ENCODE assay signal across 2 cellular contexts in genomic region chr4:56410247-56410646, GRCh38.
A peak's percentile ranks its signal among the peaks of the same experiment; 100 is the strongest.
TF ChIP-seq lines count a peak whose summit lies in the region.

No MANE protein-coding gene starts in this region.

TF ChIP-seq in Ishikawa, 13 proteins besides CTCF, POLR2A, EP300 and RAD21:
- 0 out of 2 replicates have a peak, but pooled peaks have one; percentile 34 for TF ChIP-seq TCF12 (IDR thresholded peaks at IDR 0.05; ENCODE audit: low read depth)
- TF ChIP-seq TAF1 (IDR thresholded peaks at IDR 0.05; ENCODE audit: low read depth), result no peak
- peak; percentile 68 for TF ChIP-seq NFIC (IDR thresholded peaks at IDR 0.05)
- TF ChIP-seq ZBTB7A (IDR thresholded peaks at IDR 0.05; ENCODE audit: low read depth), result no peak
- no peak for TF ChIP-seq USF1 (IDR thresholded peaks at IDR 0.05)
- TF ChIP-seq FOXM1 (IDR thresholded peaks at IDR 0.05; ENCODE audit: borderline replicate concordance, low read depth), result peak; percentile 57; the same call in 1 of the 2 replicates
- no peak for TF ChIP-seq CREB1 (IDR thresholded peaks at IDR 0.05; ENCODE audit: low read depth)
- no peak for TF ChIP-seq TEAD4 (IDR thresholded peaks at IDR 0.05)
- TF ChIP-seq MAX (IDR thresholded peaks at IDR 0.05), result peak; percentile 37; the same call in 1 of the 2 replicates
- no peak for TF ChIP-seq REST (IDR thresholded peaks at IDR 0.05; ENCODE audit: low read depth)
- TF ChIP-seq EGR1 (IDR thresholded peaks at IDR 0.05), result no peak
- TF ChIP-seq YY1 (IDR thresholded peaks at IDR 0.05; ENCODE audit: low read depth), result peak; percentile 74
- TF ChIP-seq CEBPB (IDR thresholded peaks at IDR 0.05), result no peak

TF ChIP-seq in H1, 55 proteins besides CTCF, POLR2A, EP300 and RAD21:
- TF ChIP-seq SP2 (IDR thresholded peaks at IDR 0.05; ENCODE audit: low read length) (no peak), MAFK (IDR thresholded peaks at IDR 0.05; ENCODE audit: low read depth, low read length) (no peak; the same call in 1 of the 2 replicates), CEBPB (IDR thresholded peaks at IDR 0.05; ENCODE audit: low read depth, low read length) (no peak), TAF1 (IDR thresholded peaks at IDR 0.05; ENCODE audit: low read depth, low read length) (peak; percentile 30; the same call in 1 of the 2 replicates), JUN (IDR thresholded peaks at IDR 0.05; ENCODE audit: low read depth, low read length) (peak; percentile 81), BRCA1 (IDR thresholded peaks at IDR 0.05; ENCODE audit: low read depth, low read length) (no peak), CBX5 (IDR thresholded peaks at IDR 0.05; ENCODE audit: low read depth, low read length) (no peak), JUND (IDR thresholded peaks at IDR 0.05; ENCODE audit: low read length) (peak; percentile 98), ATF3 (IDR thresholded peaks at IDR 0.05; ENCODE audit: insufficient read depth, low read depth, low read length) (peak; percentile 18; the same call in 1 of the 2 replicates), MAX (IDR thresholded peaks at IDR 0.05) (no peak), YY1 (IDR thresholded peaks at IDR 0.05; ENCODE audit: low read depth, low read length) (peak; percentile 55; the same call in 1 of the 2 replicates), USF2 (IDR thresholded peaks at IDR 0.05; ENCODE audit: low read length) (no peak), TCF12 (IDR thresholded peaks at IDR 0.05; ENCODE audit: low read depth, low read length) (no peak), KDM5A (IDR thresholded peaks at IDR 0.05; ENCODE audit: low read length) (no peak), CHD1 (IDR thresholded peaks at IDR 0.05; ENCODE audit: low read depth, low read length) (no peak), GABPA (IDR thresholded peaks at IDR 0.05; ENCODE audit: borderline replicate concordance, insufficient read depth, low read length) (no peak), SP1 (IDR thresholded peaks at IDR 0.05; ENCODE audit: low read depth, low read length) (peak; percentile 62; the same call in 1 of the 2 replicates), SAP30 (IDR thresholded peaks at IDR 0.05; ENCODE audit: insufficient read depth, insufficient replicate concordance, low read length) (no peak), RXRA (IDR thresholded peaks at IDR 0.05; ENCODE audit: insufficient read depth, low read depth, low read length) (no peak), FOSL1 (IDR thresholded peaks at IDR 0.05; ENCODE audit: insufficient read depth, low read depth, low read length) (no peak), ATF2 (IDR thresholded peaks at IDR 0.05; ENCODE audit: low read length) (peak; percentile 55; the same call in 1 of the 2 replicates), SIX5 (IDR thresholded peaks at IDR 0.05; ENCODE audit: low read depth, low read length) (no peak), SIN3A (conservative IDR thresholded peaks at IDR 0.05 in 1 of 2, IDR thresholded peaks at IDR 0.05 in 1 of 2; ENCODE audit: low read depth in 1 of 2, low read length in 2 of 2) (peak in 1 of 2 experiments; percentile 53; a peak in 1 of 4 replicates), ASH2L (IDR thresholded peaks at IDR 0.05; ENCODE audit: low read length) (no peak), SUZ12 (IDR thresholded peaks at IDR 0.05; ENCODE audit: low read length) (no peak), SRF (IDR thresholded peaks at IDR 0.05; ENCODE audit: low read depth, low read length) (no peak)
